Comparison of ENCODE assay signal across 8 cellular contexts in the genomic region with DNA sequence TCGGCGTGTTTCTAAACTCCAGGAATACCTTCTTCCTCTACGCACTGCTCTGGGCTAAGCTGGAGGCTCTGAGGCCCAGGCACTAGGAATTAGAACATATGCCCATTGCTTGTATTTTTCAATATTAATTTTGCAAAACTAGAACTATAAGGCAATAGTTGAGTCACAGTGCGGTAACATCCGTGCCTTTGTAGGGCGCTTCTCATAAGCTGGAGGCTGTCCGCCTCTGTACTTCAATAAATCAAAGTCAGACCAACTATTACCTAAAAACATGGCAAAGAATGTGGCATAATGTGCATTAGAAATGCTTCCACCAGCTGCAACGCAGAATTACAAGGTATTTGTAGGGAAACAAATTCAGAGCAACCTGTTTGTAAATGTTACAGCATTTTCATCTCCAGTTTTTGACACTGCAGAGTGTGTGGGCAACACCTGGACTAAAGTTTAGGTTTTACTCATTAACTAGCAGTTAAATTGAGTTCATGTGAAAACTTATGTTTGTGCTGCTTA. TPM values are rescaled to one million over a fixed set of nuclear protein-coding genes. Genes with fewer than 3 reads are reported as not detected.
DNase-seq lines count a peak whose midpoint lies in the region; ATAC-seq and TF ChIP-seq lines count a peak whose summit lies in the region.

No MANE protein-coding gene starts in this region.

- H3K27ac Mint-ChIP-seq in nephron = peak overlapping the region; percentile 88 to 97 (median 97)

- H3K4me2 ChIP-seq in MM.1S (ENCODE audit: low read depth, low read length) = peak overlapping the region; percentile 60

- peaks cover 40% of the 10 kb centered on the region for H3K4me1 Mint-ChIP-seq in nephron

- H3K9me3 ChIP-seq in MM.1S (replicated peaks; ENCODE audit: insufficient read depth, low read length) = no peaks in the 10 kb centered on the region

- DNase-seq in BJ (ENCODE audit: low read depth) = no peak
- DNase-seq in MM.1S = no peak
- no peak for DNase-seq in dorsolateral prefrontal cortex
- no peak for DNase-seq in anterior cingulate cortex (lab: John Stamatoyannopoulos, UW)
- no peak for DNase-seq in NCI-H2227 treated with DMSO at 0.1 percent for 48 hours (lab: John Stamatoyannopoulos, UW)
- DNase-seq in NCI-H2171 (lab: John Stamatoyannopoulos, UW) = no peak

- H3K9me2 ChIP-seq in MM.1S (replicated peaks; ENCODE audit: insufficient read depth, low read length) = no peaks in the 10 kb centered on the region

- peaks cover 42% of the 10 kb centered on the region for H3K79me2 ChIP-seq in MM.1S (ENCODE audit: low read length)

- H3K4me3 ChIP-seq in BJ (ENCODE audit: low read depth, low read length) = peak overlapping the region; percentile 81
- peak overlapping the region; percentile 92 for H3K4me3 ChIP-seq in MM.1S (ENCODE audit: low read length)
- peak overlapping the region; percentile 76 to 98 (median 92) for H3K4me3 ChIP-seq in dorsolateral prefrontal cortex

- no peaks in the 10 kb centered on the region for H3K27me3 ChIP-seq in BJ (ENCODE audit: control insufficient read depth, insufficient read depth, low read length)
- H3K27me3 ChIP-seq in MM.1S (replicated peaks; ENCODE audit: insufficient read depth, low read length) = no peaks in the 10 kb centered on the region
- peaks cover 0 to 47% (median 4%) of the 10 kb centered on the region in 45 donors for H3K27me3 ChIP-seq in dorsolateral prefrontal cortex

- H4K20me1 ChIP-seq in MM.1S (ENCODE audit: insufficient read depth, low read length) = no peaks in the 10 kb centered on the region

- peaks cover 8% of the 10 kb centered on the region; the same call in 1 of the 2 replicates for H3F3A ChIP-seq in MM.1S (ENCODE audit: insufficient read depth, low read length)

- peaks cover 32% of the 10 kb centered on the region for H3K27me3 Mint-ChIP-seq in nephron (ENCODE audit: low read depth)

- H3K4me3 Mint-ChIP-seq in nephron = peak overlapping the region; percentile 98 to 99 (median 98)

- TF ChIP-seq CTCF in BJ (IDR thresholded peaks at IDR 0.05; ENCODE audit: insufficient read depth, low read depth, low read length) (no peak), MM.1S (IDR thresholded peaks at IDR 0.05; ENCODE audit: low read length) (no peak), dorsolateral prefrontal cortex (IDR thresholded peaks at IDR 0.05 in 54 of 56, conservative IDR thresholded peaks at IDR 0.05 in 2 of 56; ENCODE audit: low read depth in 1 of 56, partially characterized antibody in 56 of 56) (peak in 6 of 56 donors; percentile 1 to 10 (median 4)), nephron (IDR thresholded peaks at IDR 0.05; ENCODE audit: unreplicated experiment in 3 of 3) (no peak)

- no peaks in the 10 kb centered on the region for H3K9me3 Mint-ChIP-seq in nephron

- POLR2A ChIA-PET in BJ (lab: Charles Lee) = no interaction called here

- peak overlapping the region; percentile 94 for H2AFZ ChIP-seq in MM.1S (ENCODE audit: low read length)

- H3K27ac ChIP-seq in MM.1S (ENCODE audit: low read length) = no peak overlapping the region; the same call in 1 of the 2 replicates
- peak overlapping the region in 52 of 59 donors; percentile 8 to 89 (median 71) for H3K27ac ChIP-seq in dorsolateral prefrontal cortex

- peak overlapping the region; percentile 76; the same call in 1 of the 2 replicates for H3K9ac ChIP-seq in MM.1S (ENCODE audit: low read length)

- no peaks in the 10 kb centered on the region for H3K36me3 ChIP-seq in BJ (ENCODE audit: control insufficient read depth, insufficient read depth, low read length)
- no peaks in the 10 kb centered on the region for H3K36me3 ChIP-seq in MM.1S (replicated peaks; ENCODE audit: insufficient read depth, low read length)

- CTCF ChIA-PET in BJ (lab: Yijun Ruan, JAX) = interaction anchor here (0.7 to 0.9 kb wide), 2 partner anchors 12 to 16 kb away, joined by 3 read pairs; no protein-coding TSS in a partner anchor

- intact Hi-C loops in dorsolateral prefrontal cortex (cut with DNase I) = loop anchor here in 1 of 2 donors (10.0 kb wide), 1 partner anchor 1344 kb away; a partner anchor contains a TSS

- H3K4me1 ChIP-seq in MM.1S (ENCODE audit: low read length) = peaks cover 21% of the 10 kb centered on the region

- H3K36me3 Mint-ChIP-seq in nephron (ENCODE audit: low read depth) = peaks cover 4% of the 10 kb centered on the region

- ATAC-seq in GM19328 (IDR thresholded peaks at IDR 0.05; ENCODE audit: unreplicated experiment) = no peak

RNA-seq across cellular contexts. Expression of a gene that starts 0.4 kb away (rescaled TPM):
- polyA plus RNA-seq in BJ (2011; rRNA removed) = 11.9 and 21.9 TPM in 2 replicates
- 13.8 and 17.4 TPM in 2 replicates for polyA minus RNA-seq in BJ (2011; rRNA and poly(A)+ RNA removed)
- total RNA-seq in dorsolateral prefrontal cortex = 10 to 100 TPM; 41.9 to 84.6 (median 63.0) TPM
